ENCODE assay signal across 1 cellular context in the genomic region with DNA sequence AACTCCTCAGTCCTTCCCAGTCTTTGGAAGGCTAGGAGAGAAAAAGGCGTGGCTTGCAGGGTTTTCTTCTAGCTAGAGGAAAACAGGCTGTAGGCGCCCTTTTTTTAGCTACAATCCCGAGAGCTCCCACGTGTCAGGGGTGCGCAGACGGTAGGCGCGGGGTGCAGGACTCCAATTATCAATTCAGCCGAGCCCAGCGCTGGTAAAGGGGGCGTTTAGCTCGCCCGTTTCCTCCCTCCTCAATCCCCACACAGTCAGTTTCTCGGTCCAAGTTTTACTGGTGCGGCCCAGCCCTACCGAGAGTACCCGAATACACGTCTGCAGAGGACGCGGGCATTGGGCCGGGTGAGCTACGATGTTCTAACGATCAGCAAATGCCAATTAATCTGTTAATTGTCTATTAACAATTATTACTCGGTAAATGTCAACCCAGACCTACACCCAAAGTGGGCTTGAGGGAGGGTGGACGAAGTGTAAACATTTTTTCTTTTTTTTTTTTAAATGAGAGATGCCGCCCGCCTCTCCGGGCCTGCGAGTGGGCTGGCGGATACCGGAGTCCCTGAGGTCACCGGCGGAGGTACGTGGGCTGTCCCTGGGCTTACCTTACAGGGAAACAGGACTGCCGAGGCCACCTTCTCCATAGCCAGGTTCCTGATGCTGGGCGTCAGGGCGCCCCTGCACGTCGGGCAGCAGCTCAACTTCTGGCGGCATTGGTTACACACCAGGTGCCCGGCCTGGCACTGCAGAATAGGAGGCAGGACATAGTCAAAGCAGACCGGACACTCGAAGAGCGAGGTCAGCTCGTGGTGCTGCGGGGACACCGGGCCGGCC.
TF ChIP-seq lines count a peak whose summit lies in the region.

No MANE protein-coding gene starts in this region.

TF ChIP-seq in GM12891, 5 proteins besides CTCF, POLR2A, EP300 and RAD21:
- TF ChIP-seq POLR2AphosphoS5 (IDR thresholded peaks at IDR 0.05; ENCODE audit: low read depth, low read length), result no peak
- TF ChIP-seq SPI1 (IDR thresholded peaks at IDR 0.05; ENCODE audit: low read depth, low read length), result no peak
- TF ChIP-seq TAF1 (IDR thresholded peaks at IDR 0.05; ENCODE audit: low read depth, low read length), result no peak
- no peak for TF ChIP-seq POU2F2 (IDR thresholded peaks at IDR 0.05; ENCODE audit: low read depth, low read length)
- TF ChIP-seq PAX5 (IDR thresholded peaks at IDR 0.05; ENCODE audit: insufficient read depth, low read length, severe bottlenecking), result no peak
